ENCODE assay signal across 8 cellular contexts in the genomic region with DNA sequence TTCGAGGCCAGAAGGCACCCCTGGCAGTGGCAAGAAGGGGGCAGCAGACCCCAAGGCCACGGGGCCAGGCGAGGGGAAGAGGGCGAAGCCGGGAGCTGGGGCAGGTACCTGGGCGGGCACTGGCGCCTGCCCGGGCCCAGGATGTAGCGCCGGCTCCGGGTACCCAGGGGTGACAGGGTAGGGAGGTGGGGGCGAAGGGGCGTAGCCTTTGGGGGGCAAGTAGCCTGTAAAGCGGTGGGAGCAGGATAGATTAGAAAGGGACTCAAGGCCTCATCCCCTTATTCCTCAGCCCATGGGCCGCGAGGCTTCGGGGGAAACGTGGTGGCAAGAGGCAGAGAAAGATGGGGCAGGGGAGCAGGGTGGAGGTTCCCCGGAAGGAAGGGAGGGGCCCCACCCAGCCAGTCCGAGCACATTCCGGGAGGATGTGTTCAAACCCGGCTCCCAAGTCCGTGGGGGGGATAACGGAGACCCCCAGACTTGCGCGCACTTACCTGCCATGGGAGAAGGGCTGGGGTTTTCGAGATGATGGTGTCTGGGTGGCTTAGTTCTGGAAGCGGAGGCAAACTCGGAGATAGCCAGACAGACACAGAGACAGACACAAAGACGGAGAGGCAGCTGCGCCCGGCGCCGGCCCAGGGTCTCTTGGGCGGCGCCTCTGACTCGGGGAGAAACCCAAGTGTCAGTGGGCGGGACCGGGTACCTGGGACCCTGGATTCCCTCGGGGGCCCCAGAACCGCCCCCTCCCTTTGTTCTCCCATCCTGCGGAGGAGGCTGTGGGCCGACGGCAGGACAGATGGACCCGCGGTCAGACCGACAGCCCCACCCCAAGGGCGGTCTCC. TPM values are rescaled to one million over a fixed set of nuclear protein-coding genes. Genes with fewer than 3 reads are reported as not detected.
A peak's percentile ranks its signal among the peaks of the same experiment; 100 is the strongest.
DNase-seq lines count a peak whose midpoint lies in the region; ATAC-seq and TF ChIP-seq lines count a peak whose summit lies in the region.

No MANE protein-coding gene starts in this region.

- TF ChIP-seq CTCF in gastrocnemius medialis (IDR thresholded peaks at IDR 0.05 in 4 of 5, conservative IDR thresholded peaks at IDR 0.05 in 1 of 5), result no peak

- H3K36me3 ChIP-seq in gastrocnemius medialis, result peaks cover 0 to 22% of the 10 kb centered on the region in 2 donors

- H3K27me3 ChIP-seq in gastrocnemius medialis, result no peaks in the 10 kb centered on the region

- DNase-seq in DMS53 (lab: John Stamatoyannopoulos, UW) (peak; percentile 81), DMS53 treated with DMSO at 0.1 percent for 48 hours (lab: John Stamatoyannopoulos, UW; ENCODE audit: unreplicated experiment) (no peak), NCI-H510A treated with DMSO at 0.1 percent for 48 hours (lab: John Stamatoyannopoulos, UW) (peak; percentile 57), activated gamma-delta T cell treated with Interleukin-2 at 50 U/mL for 16 hours (peak; percentile 58), left cardiac atrium (no peak), gastrocnemius medialis (peak in 1 of 2 donors; percentile 15), DMS114 treated with DMSO at 0.1 percent for 48 hours (lab: John Stamatoyannopoulos, UW; ENCODE audit: unreplicated experiment) (no peak)

- no peaks in the 10 kb centered on the region for H3K9me3 ChIP-seq in gastrocnemius medialis

- intact Hi-C loops in left cardiac atrium (cut with DNase I) (loop anchor here in 1 of 2 donors (5.0 kb wide), 1 partner anchor 37 kb away; a partner anchor contains a TSS), gastrocnemius medialis (cut with DNase I; ENCODE audit: low total_unique reads) (loop anchor here (1.0 kb wide), 4 partner anchors 9 to 90 kb away; a partner anchor contains a TSS)

- TF ChIP-seq POLR2A in gastrocnemius medialis (IDR thresholded peaks at IDR 0.05), result no peak

- H3K4me1 ChIP-seq in gastrocnemius medialis, result peaks cover 9 to 10% of the 10 kb centered on the region in 2 donors

- peak overlapping the region; percentile 73 to 97 (median 88) for H3K4me3 ChIP-seq in gastrocnemius medialis

- in situ Hi-C loops in gastrocnemius medialis (cut with MboI; ENCODE audit: low sequenced_read_pairs in 4 of 4), result no loop called here

- H3K27ac ChIP-seq in gastrocnemius medialis, result peak overlapping the region; percentile 83 to 97 (median 90)

- peak; percentile 48 for ATAC-seq in HG02763 (IDR thresholded peaks at IDR 0.05; ENCODE audit: unreplicated experiment)
- ATAC-seq in left cardiac atrium, result peak; percentile 19 to 35
- peak; percentile 16 to 24 for ATAC-seq in gastrocnemius medialis

RNA-seq across cellular contexts. Expression of a gene that starts 0.5 kb away (rescaled TPM):
- total RNA-seq in left cardiac atrium, result 10 to 100 TPM; 22.4 to 29.0 TPM
- total RNA-seq in gastrocnemius medialis, result 10 to 100 TPM in 3 of 4 donors, 1 to 10 TPM in 1; 8.9 to 20.3 (median 14.4) TPM

RNA-seq across cellular contexts. Expression of a gene that starts 10.1 kb away (rescaled TPM):
- total RNA-seq in left cardiac atrium (10 to 100 TPM; 67.3 to 69.2 TPM), gastrocnemius medialis (10 to 100 TPM; 28.9 to 65.6 (median 50.2) TPM)

RNA-seq across cellular contexts. Expression of a gene that starts 12.9 kb away (rescaled TPM):
- total RNA-seq in left cardiac atrium, result 1 to 10 TPM; 1.9 to 2.1 TPM
- 1 to 10 TPM in 1 of 4 donors, under 1 TPM in 1, not detected in 2; 0.13 to 2.2 TPM for total RNA-seq in gastrocnemius medialis

RNA-seq across cellular contexts. Expression of a gene that starts 13.8 kb away (rescaled TPM):
- total RNA-seq in left cardiac atrium, result 10 to 100 TPM; 12.1 to 15.5 TPM
- total RNA-seq in gastrocnemius medialis, result 1 to 10 TPM; 4.2 to 6.6 (median 4.4) TPM

RNA-seq across cellular contexts. Expression of a gene that starts 26.3 kb away (rescaled TPM):
- total RNA-seq in left cardiac atrium (not detected), gastrocnemius medialis (not detected)

Comparison
In these comparisons a context has a peak if more than half of its experiments do, and no peak if none do; other contexts are left out.
1. DNase-seq: peak in DMS53 (single experiment), NCI-H510A treated with DMSO at 0.1 percent for 48 hours (single experiment) and activated gamma-delta T cell treated with Interleukin-2 at 50 U/mL for 16 hours (single experiment); none in DMS53 treated with DMSO at 0.1 percent for 48 hours (single experiment), left cardiac atrium (single experiment) and DMS114 treated with DMSO at 0.1 percent for 48 hours (single experiment).
2. Peak in every context shown above with its lines, with median percentiles within 50 percentile points of each other: ATAC-seq.